Comparison of ENCODE assay signal across 8 cellular contexts in genomic region chr22:21652010-21652546, GRCh38. TPM values are rescaled to one million over a fixed set of nuclear protein-coding genes. Genes with fewer than 3 reads are reported as not detected.
DNase-seq lines count a peak whose midpoint lies in the region; ATAC-seq and TF ChIP-seq lines count a peak whose summit lies in the region.

No MANE protein-coding gene starts in this region.

- peaks cover 43 to 62% (median 54%) of the 10 kb centered on the region in 10 experiments for H3K4me1 ChIP-seq in BLaER1 treated with 17β-estradiol and CSF1 and Interleukin-3, amounts not matched to agents 10 nM and 100 nM
- H3K4me1 ChIP-seq in duodenal mucosa (ENCODE audit: control insufficient read depth in 1 of 2, insufficient read depth in 2 of 2, low read length in 2 of 2) (peaks cover 9 to 22% of the 10 kb centered on the region in 2 donors), lower lobe of right lung (peaks cover 20% of the 10 kb centered on the region)

- peak overlapping the region in 10 of 11 experiments; percentile 49 to 93 (median 86); a peak in 20 of 22 replicates for H3K27ac ChIP-seq in BLaER1 treated with 17β-estradiol and CSF1 and Interleukin-3, amounts not matched to agents 10 nM and 100 nM
- H3K27ac ChIP-seq in duodenal mucosa (ENCODE audit: low read depth, low read length), result no peak overlapping the region
- peak overlapping the region; percentile 6 for H3K27ac ChIP-seq in lower lobe of right lung

- H3K27me3 ChIP-seq in BLaER1 treated with 17β-estradiol and CSF1 and Interleukin-3, amounts not matched to agents 10 nM and 100 nM, result no peaks in the 10 kb centered on the region
- no peaks in the 10 kb centered on the region for H3K27me3 ChIP-seq in duodenal mucosa (ENCODE audit: control insufficient read depth in 1 of 2, insufficient read depth in 2 of 2, low read length in 2 of 2)
- H3K27me3 ChIP-seq in lower lobe of right lung (ENCODE audit: low read depth), result no peaks in the 10 kb centered on the region

- H4K20me1 ChIP-seq in BLaER1 treated with 17β-estradiol and CSF1 and Interleukin-3, amounts not matched to agents 10 nM and 100 nM, result peaks cover 0 to 46% (median 7%) of the 10 kb centered on the region in 11 experiments; a peak in 15 of 22 replicates

- ATAC-seq in HG03354 (IDR thresholded peaks at IDR 0.05; ENCODE audit: poor library complexity, severe bottlenecking, unreplicated experiment) (peak; percentile 88), lower lobe of right lung (peak; percentile 92 to 96)

- TF ChIP-seq POLR2A in GM19193 (IDR thresholded peaks at IDR 0.05; ENCODE audit: extremely low read depth, insufficient read depth, insufficient read length), result peak; percentile 69

- peaks cover 14 to 54% (median 38%) of the 10 kb centered on the region in 11 experiments; a peak in 20 of 22 replicates for H3K36me3 ChIP-seq in BLaER1 treated with 17β-estradiol and CSF1 and Interleukin-3, amounts not matched to agents 10 nM and 100 nM
- peaks cover 0 to 13% of the 10 kb centered on the region in 2 donors for H3K36me3 ChIP-seq in duodenal mucosa (ENCODE audit: control insufficient read depth in 1 of 2, insufficient read depth in 2 of 2, low read length in 2 of 2)
- peaks cover 14% of the 10 kb centered on the region for H3K36me3 ChIP-seq in lower lobe of right lung

- intact Hi-C loops in lower lobe of right lung (cut with DNase I), result no loop called here

- H3K4me2 ChIP-seq in BLaER1 treated with 17β-estradiol and CSF1 and Interleukin-3, amounts not matched to agents 10 nM and 100 nM, result peak overlapping the region; percentile 88 to 99 (median 98)

- H3K9me3 ChIP-seq in BLaER1 treated with 17β-estradiol and CSF1 and Interleukin-3, amounts not matched to agents 10 nM and 100 nM (replicated peaks in 1 of 11), result no peaks in the 10 kb centered on the region
- H3K9me3 ChIP-seq in duodenal mucosa (ENCODE audit: control insufficient read depth in 1 of 2, low read length in 2 of 2) (no peaks in the 10 kb centered on the region), lower lobe of right lung (no peaks in the 10 kb centered on the region)

- peak; percentile 91 for DNase-seq in NCI-H748 (lab: John Stamatoyannopoulos, UW; ENCODE audit: unreplicated experiment)
- DNase-seq in activated CD4-positive, alpha-beta T cell treated with anti-CD3 and anti-CD28 coated beads, Interleukin-2, amount 50 U/mL, for 1 hour, result peak; percentile 74
- peak; percentile 91 for DNase-seq in lower lobe of right lung
- peak; percentile 77 to 81 for DNase-seq in stimulated activated CD4-positive, alpha-beta T cell treated with anti-CD3 and anti-CD28 coated beads, Interleukin-4, amount 100 ng/mL, for 4 hours

- TF ChIP-seq CTCF in lower lobe of right lung (IDR thresholded peaks at IDR 0.05), result no peak

- H3K4me3 ChIP-seq in BLaER1 treated with 17β-estradiol and CSF1 and Interleukin-3, amounts not matched to agents 10 nM and 100 nM, result peak overlapping the region; percentile 63 to 86 (median 79)
- H3K4me3 ChIP-seq in duodenal mucosa (ENCODE audit: low read depth in 1 of 2, low read length in 2 of 2), result peak overlapping the region; percentile 73 to 80
- H3K4me3 ChIP-seq in lower lobe of right lung, result peak overlapping the region; percentile 72

- peak overlapping the region; percentile 72 to 92 (median 88) for H3K9ac ChIP-seq in BLaER1 treated with 17β-estradiol and CSF1 and Interleukin-3, amounts not matched to agents 10 nM and 100 nM
- peak overlapping the region; percentile 50 to 60 for H3K9ac ChIP-seq in duodenal mucosa (ENCODE audit: low read depth in 1 of 2, low read length in 2 of 2)

RNA-seq across cellular contexts. Expression of gene SDF2L1, which starts 10.0 kb away (rescaled TPM):
- total RNA-seq in lower lobe of right lung, result 36.1 TPM

RNA-seq across cellular contexts. Expression of gene PPIL2, which starts 13.7 kb away (rescaled TPM):
- 38.1 TPM for total RNA-seq in lower lobe of right lung

RNA-seq across cellular contexts. Expression of gene CCDC116, which starts 19.5 kb away (rescaled TPM):
- 0.41 TPM for total RNA-seq in lower lobe of right lung

RNA-seq across cellular contexts. Expression of gene YDJC, which starts 22.3 kb away (rescaled TPM):
- total RNA-seq in lower lobe of right lung, result 13.1 TPM
